ENCODE assay signal across 1 cellular context in genomic region chr12:71759941-71760340, GRCh38.
TF ChIP-seq lines count a peak whose summit lies in the region.

No MANE protein-coding gene starts in this region.

TF ChIP-seq in K562, 482 proteins besides CTCF, POLR2A, EP300 and RAD21:
- TF ChIP-seq ZNF274 (IDR thresholded peaks at IDR 0.05; ENCODE audit: borderline replicate concordance, low read depth, low read length) (peak; percentile 86), RNF219 (CRISPR knock-in tag; IDR thresholded peaks at IDR 0.05) (no peak)
